18 cellular contexts compared by ENCODE assay signal in genomic region chr6:42271834-42272805, GRCh38. TPM values are rescaled to one million over a fixed set of nuclear protein-coding genes. Genes with fewer than 3 reads are reported as not detected.
DNase-seq lines count a peak whose midpoint lies in the region; ATAC-seq and TF ChIP-seq lines count a peak whose summit lies in the region.
"Had no signal": no experiment of that assay in that cellular context is flagged by ENCODE, and none has a peak within 500 bp of the region (broad histone marks: within the 10 kb centered on the region; RNA-seq: fewer than 3 reads in every experiment).

No MANE protein-coding gene starts in this region.

- no peaks in the 10 kb centered on the region for H3K4me1 Mint-ChIP-seq in CD14-positive monocyte

- H3K36me3 Mint-ChIP-seq in CD14-positive monocyte: peaks cover 43 to 47% of the 10 kb centered on the region in 2 donors

- H3K4me2 ChIP-seq in fibroblast of lung (ENCODE audit: extremely low read depth, insufficient read depth, low read length): peak overlapping the region; percentile 62
- H3K4me2 ChIP-seq: BLaER1 treated with 17β-estradiol and CSF1 and Interleukin-3, amounts not matched to agents 10 nM and 100 nM had no signal

- H3K36me3 ChIP-seq in fibroblast of lung (ENCODE audit: control insufficient read depth, insufficient read depth, low read length): peaks cover 17% of the 10 kb centered on the region

- no peak overlapping the region for H3K9ac ChIP-seq in fibroblast of lung (ENCODE audit: insufficient read depth, low read length)
- H3K9ac ChIP-seq: BLaER1 treated with 17β-estradiol and CSF1 and Interleukin-3, amounts not matched to agents 10 nM and 100 nM had no signal

- no peaks in the 10 kb centered on the region for H4K20me1 ChIP-seq in fibroblast of lung (ENCODE audit: control insufficient read depth, extremely low read depth, insufficient read depth, low read length)
- H4K20me1 ChIP-seq: BLaER1 treated with 17β-estradiol and CSF1 and Interleukin-3, amounts not matched to agents 10 nM and 100 nM had no signal

- CTCF ChIA-PET in RWPE1 (lab: Yijun Ruan, JAX): interaction anchor here (0.5 kb wide), 1 partner anchor 10 kb away, joined by 4 read pairs; no protein-coding TSS in a partner anchor

- TF ChIP-seq CTCF in AG09319 (IDR thresholded peaks at IDR 0.05; ENCODE audit: low read depth, low read length) (no peak), CD14-positive monocyte (IDR thresholded peaks at IDR 0.05) (no peak), RWPE1 (conservative IDR thresholded peaks at IDR 0.05; ENCODE audit: low read depth) (no peak), fibroblast of lung (conservative IDR thresholded peaks at IDR 0.05 in 1 of 2, IDR thresholded peaks at IDR 0.05 in 1 of 2; ENCODE audit: low read depth in 1 of 2, low read length in 2 of 2) (no peak)

- no peaks in the 10 kb centered on the region for H3K9me3 Mint-ChIP-seq in CD14-positive monocyte

- no peak overlapping the region for H2AFZ ChIP-seq in fibroblast of lung (ENCODE audit: low read length)

- intact Hi-C loops in CD14-positive monocyte (cut with micrococcal nuclease): no loop called here

- no peaks in the 10 kb centered on the region for H3K27me3 ChIP-seq in fibroblast of lung (ENCODE audit: control insufficient read depth, insufficient read depth, low read length)
- H3K27me3 ChIP-seq: BLaER1 treated with 17β-estradiol and CSF1 and Interleukin-3, amounts not matched to agents 10 nM and 100 nM had no signal

- no peak overlapping the region for H3K4me3 Mint-ChIP-seq in CD14-positive monocyte

- H3K79me2 ChIP-seq in fibroblast of lung (ENCODE audit: control insufficient read depth, insufficient read depth, low read length): peaks cover 2% of the 10 kb centered on the region

- no peaks in the 10 kb centered on the region for H3K27me3 Mint-ChIP-seq in CD14-positive monocyte (ENCODE audit: low read depth in 3 of 3)

- peak overlapping the region in 4 of 7 donors; percentile 4 to 51 (median 18) for H3K27ac Mint-ChIP-seq in CD14-positive monocyte

- DNase-seq in AG09319 (ENCODE audit: extremely low read depth, low read depth): peak; percentile 49
- no peak for DNase-seq in CD14-positive monocyte (ENCODE audit: low spot score)
- no peak for DNase-seq in RWPE1 (ENCODE audit: low spot score)
- DNase-seq in fibroblast of lung (ENCODE audit: low read depth in 2 of 2): peak in 1 of 2 donors; percentile 39
- DNase-seq in SK-N-DZ (ENCODE audit: low spot score): no peak
- no peak for DNase-seq in inferior parietal cortex (ENCODE audit: extremely low spot score)
- DNase-seq: DMS53, MV-4-11, NCI-H1436, NCI-H2081 treated with DMSO at 0.1 percent for 48 hours, NCI-H226, PC-3 had no signal

- H3K27ac ChIP-seq in RWPE1 (peak overlapping the region; percentile 42), fibroblast of lung (ENCODE audit: insufficient read depth, low read length) (peak overlapping the region; percentile 60)
- H3K27ac ChIP-seq: BLaER1 treated with 17β-estradiol and CSF1 and Interleukin-3, amounts not matched to agents 10 nM and 100 nM; SK-N-MC had no signal

- H3K4me3 ChIP-seq in fibroblast of lung (replicated peaks in 1 of 4; ENCODE audit: control extremely low read depth in 1 of 4, insufficient read depth in 1 of 4, low read depth in 3 of 4, low read length in 4 of 4): no peak overlapping the region
- H3K4me3 ChIP-seq: BLaER1 treated with 17β-estradiol and CSF1 and Interleukin-3, amounts not matched to agents 10 nM and 100 nM; GM12878; SK-N-MC had no signal

- H3K9me3 ChIP-seq in fibroblast of lung (ENCODE audit: control insufficient read depth, insufficient read depth, low read depth, low read length): no peaks in the 10 kb centered on the region
- H3K9me3 ChIP-seq: BLaER1 treated with 17β-estradiol and CSF1 and Interleukin-3, amounts not matched to agents 10 nM and 100 nM had no signal

- POLR2A ChIA-PET in RWPE1 (lab: Yijun Ruan, JAX; ENCODE audit: low non-redundant PET): no interaction called here

- no peak for ATAC-seq in HG03460 (IDR thresholded peaks at IDR 0.05; ENCODE audit: unreplicated experiment)
- no peak for ATAC-seq in GM21737 (IDR thresholded peaks at IDR 0.05; ENCODE audit: unreplicated experiment)
- ATAC-seq: GM12878, HCT116, PC-3 had no signal

- H3K4me1 ChIP-seq in fibroblast of lung (ENCODE audit: control insufficient read depth, extremely low read depth, insufficient read depth, low read length): peaks cover 24% of the 10 kb centered on the region

RNA-seq across cellular contexts. Expression of gene MRPS10, which starts 54.5 kb away (rescaled TPM):
- polyA plus RNA-seq in CD14-positive monocyte (10 to 100 TPM; 31.4 to 33.0 TPM), fibroblast of lung (70.9 and 74.1 TPM in 2 replicates)
- 46.5 and 67.5 TPM in 2 replicates for total RNA-seq in fibroblast of lung
- polyA plus RNA-seq in fibroblast of lung (2012): 42.4 and 44.4 TPM in 2 replicates
- polyA minus RNA-seq in fibroblast of lung (ENCODE audit: low replicate concordance): 2.0 and 4.2 TPM in 2 replicates
- 70.5 and 85.4 TPM in 2 replicates for polyA plus RNA-seq in SK-N-DZ (2014; cell fraction: cytosol; rRNA removed)
- 14.9 and 17.6 TPM in 2 replicates for polyA plus RNA-seq in SK-N-DZ (2014; cell fraction: nucleus; rRNA removed)
